ENCODE assay signal across 19 cellular contexts in genomic region chr14:34235635-34236300, GRCh38.
"Had no signal": no experiment of that assay in that cellular context is flagged by ENCODE, and none has a peak within 500 bp of the region (broad histone marks: within the 10 kb centered on the region; RNA-seq: fewer than 3 reads in every experiment).

No MANE protein-coding gene starts in this region.

- DNase-seq: activated B cell treated with CpG ODN at 0.5 μM for 24 hours; activated CD4-positive, alpha-beta T cell treated with anti-CD3 and anti-CD28 coated beads for 36 hours; activated CD4-positive, alpha-beta T cell treated with anti-CD3 and anti-CD28 coated beads, Interleukin-2, amount 50 U/mL, for 4 hours; activated CD8-positive, alpha-beta memory T cell treated with anti-CD3 and anti-CD28 coated beads for 24 hours; activated CD8-positive, alpha-beta memory T cell treated with anti-CD3 and anti-CD28 coated beads, Interleukin-2, amount 50 U/mL, for 4 hours; activated naive CD4-positive, alpha-beta T cell treated with Interleukin-2 at 50 U/mL for 16 hours; activated naive CD8-positive, alpha-beta T cell treated with anti-CD3 and anti-CD28 coated beads, Interleukin-2, amount 10 ng/mL, durations not matched to agents 7 days and 5 days; activated T-cell treated with anti-CD3 and anti-CD28 coated beads, Interleukin-2, amount 50 U/mL, for 4 hours; amniotic stem cell; cerebellar nuclear complex; immature natural killer cell; midbrain; nephron progenitor cell; stimulated activated CD4-positive, alpha-beta T cell treated with anti-CD3 and anti-CD28 coated beads, Interleukin-1b, Interleukin-23, amount 100 ng/mL, for 48 hours; T-helper 9 cell had no signal

- H3K4me3 ChIP-seq: coronary artery, hepatocyte had no signal

- H3K27ac ChIP-seq: coronary artery, hepatocyte, parathyroid adenoma had no signal

- ATAC-seq: activated CD4-positive, alpha-beta T cell treated with anti-CD3 and anti-CD28 coated beads for 36 hours; activated T-cell treated with anti-CD3 and anti-CD28 coated beads, Interleukin-2, amount 50 U/mL, for 4 hours; left lobe of liver had no signal

- H3K4me1 ChIP-seq: parathyroid adenoma had no signal

- H3K9ac ChIP-seq: parathyroid adenoma had no signal

- H3K27me3 ChIP-seq: hepatocyte had no signal
